24 cellular contexts compared by ENCODE assay signal in genomic region chr9:19120846-19121245, GRCh38.
"Had no signal": no experiment of that assay in that cellular context is flagged by ENCODE, and none has a peak within 500 bp of the region (broad histone marks: within the 10 kb centered on the region; RNA-seq: fewer than 3 reads in every experiment).

No MANE protein-coding gene starts in this region.

- H3K9me3 Mint-ChIP-seq: activated CD4-positive, alpha-beta memory T cell treated with anti-CD3 and anti-CD28 coated beads, Interleukin-2, amount 10 ng/mL, durations not matched to agents 7 days and 5 days; activated naive CD4-positive, alpha-beta T cell treated with anti-CD3 and anti-CD28 coated beads, Interleukin-2, amount 50 U/mL, for 24 hours; central memory CD8-positive, alpha-beta T cell; T-cell had no signal

- H3K4me1 ChIP-seq: ascending aorta, body of pancreas had no signal

- H3K27ac ChIP-seq: ascending aorta, body of pancreas, WERI-Rb-1 had no signal

- H3K4me3 Mint-ChIP-seq: activated CD4-positive, alpha-beta memory T cell treated with anti-CD3 and anti-CD28 coated beads, Interleukin-2, amount 10 ng/mL, durations not matched to agents 7 days and 5 days; activated CD4-positive, alpha-beta T cell treated with anti-CD3 and anti-CD28 coated beads for 36 hours; activated naive CD4-positive, alpha-beta T cell treated with anti-CD3 and anti-CD28 coated beads, Interleukin-2, amount 50 U/mL, for 24 hours; central memory CD8-positive, alpha-beta T cell; T-cell had no signal

- H3K9me3 ChIP-seq: ascending aorta, body of pancreas had no signal

- H3K27me3 ChIP-seq: ascending aorta, body of pancreas had no signal

- ATAC-seq: activated CD4-positive, alpha-beta T cell treated with anti-CD3 and anti-CD28 coated beads for 36 hours; body of pancreas; PC-3; T-cell had no signal

- H3K36me3 ChIP-seq: WERI-Rb-1 had no signal

- H3K4me3 ChIP-seq: ascending aorta, body of pancreas had no signal

- H3K27me3 Mint-ChIP-seq: activated CD4-positive, alpha-beta memory T cell treated with anti-CD3 and anti-CD28 coated beads, Interleukin-2, amount 10 ng/mL, durations not matched to agents 7 days and 5 days; activated CD4-positive, alpha-beta T cell treated with anti-CD3 and anti-CD28 coated beads for 36 hours; activated naive CD4-positive, alpha-beta T cell treated with anti-CD3 and anti-CD28 coated beads, Interleukin-2, amount 50 U/mL, for 24 hours; central memory CD8-positive, alpha-beta T cell; T-cell had no signal

- H3K27ac Mint-ChIP-seq: activated CD4-positive, alpha-beta memory T cell treated with anti-CD3 and anti-CD28 coated beads, Interleukin-2, amount 10 ng/mL, durations not matched to agents 7 days and 5 days; activated CD4-positive, alpha-beta T cell treated with anti-CD3 and anti-CD28 coated beads for 36 hours; activated naive CD4-positive, alpha-beta T cell treated with anti-CD3 and anti-CD28 coated beads, Interleukin-2, amount 50 U/mL, for 24 hours; T-cell had no signal

- DNase-seq: activated CD4-positive, alpha-beta memory T cell treated with anti-CD3 and anti-CD28 coated beads, Interleukin-2, amount 10 ng/mL, durations not matched to agents 7 days and 5 days; activated CD4-positive, alpha-beta T cell treated with anti-CD3 and anti-CD28 coated beads for 36 hours; activated CD4-positive, alpha-beta T cell treated with anti-CD3 and anti-CD28 coated beads, Interleukin-2, amount 50 U/mL, for 1 hour; activated naive CD4-positive, alpha-beta T cell; activated T-cell treated with anti-CD3 and anti-CD28 coated beads for 4 hours; amniotic stem cell; body of pancreas; Kasumi-1; KBM-7; NCI-H1048; NCI-H146; NCI-H187 treated with DMSO at 0.1 percent for 48 hours; NCI-H2081 treated with DMSO at 0.1 percent for 48 hours; NCI-H446; NCI-H524; PC-3; SIG-M5; T-cell; T-helper 2 cell; T1000; WERI-Rb-1 had no signal
